In the genomic region with DNA sequence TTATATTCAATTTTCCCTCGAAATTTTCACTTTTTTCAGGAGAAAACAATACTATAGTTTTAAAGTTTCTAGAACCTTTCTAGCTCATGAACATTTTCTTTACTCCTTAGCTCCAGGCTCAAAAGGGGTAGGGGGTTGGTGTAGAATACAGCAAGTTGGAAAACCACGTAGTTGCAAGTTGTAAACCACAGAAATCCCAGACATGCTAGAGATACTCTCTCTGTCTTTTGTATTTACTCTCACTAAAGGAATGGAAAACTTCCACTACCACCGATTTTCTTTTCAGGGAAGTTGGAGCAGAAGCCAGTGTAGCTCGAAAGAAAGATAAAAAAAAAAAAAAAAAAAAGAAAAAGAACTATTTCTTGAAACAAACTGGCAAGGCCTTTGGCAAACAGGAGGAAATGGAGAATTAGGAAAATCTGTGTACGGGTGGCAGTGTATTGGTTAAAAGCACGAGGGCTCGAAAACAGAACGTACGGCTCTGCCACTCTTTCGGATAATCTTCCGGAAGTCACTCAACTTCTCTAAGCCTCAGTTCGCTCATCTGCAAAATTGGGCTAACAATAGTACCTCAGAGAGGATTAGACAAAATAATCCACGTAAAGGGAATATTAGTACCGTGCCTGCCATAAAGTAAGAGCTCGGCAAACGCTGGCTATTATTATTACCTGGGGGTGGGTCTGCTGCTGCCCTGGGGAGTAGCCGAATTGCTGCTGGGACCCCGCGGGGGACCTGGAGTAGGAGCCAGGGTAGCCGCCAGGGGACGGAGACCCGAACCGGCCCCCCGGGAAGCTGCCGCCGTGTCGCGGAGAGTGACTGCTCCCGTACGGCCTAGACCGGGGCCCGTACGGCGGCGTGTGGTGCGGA, we compare ENCODE assay signal across 8 cellular contexts. TPM values are rescaled to one million over a fixed set of nuclear protein-coding genes. Genes with fewer than 3 reads are reported as not detected.
A peak's percentile ranks its signal among the peaks of the same experiment; 100 is the strongest.
DNase-seq lines count a peak whose midpoint lies in the region; ATAC-seq, FAIRE-seq and TF ChIP-seq lines count a peak whose summit lies in the region.

No MANE protein-coding gene starts in this region.

- H3K36me3 ChIP-seq in bronchial epithelial cell (ENCODE audit: control insufficient read depth, insufficient read depth, low read length) (no peaks in the 10 kb centered on the region), thoracic aorta (no peaks in the 10 kb centered on the region)

- ATAC-seq in thoracic aorta (ENCODE audit: insufficient number of reproducible peaks, low FRiP score, low read depth) = peak; percentile 34

- no peak for TF ChIP-seq CTCF in bronchial epithelial cell (IDR thresholded peaks at IDR 0.05; ENCODE audit: insufficient read depth, low read length, severe bottlenecking)
- TF ChIP-seq CTCF in thoracic aorta (IDR thresholded peaks at IDR 0.05) = no peak

- peak overlapping the region; percentile 91 for H3K27ac ChIP-seq in layer of hippocampus (ENCODE audit: low read depth, low read length)
- peak overlapping the region; percentile 83 to 88 for H3K27ac ChIP-seq in thoracic aorta

- H3K4me3 ChIP-seq in bronchial epithelial cell (ENCODE audit: low read depth, low read length) (peak overlapping the region; percentile 80), thoracic aorta (peak overlapping the region; percentile 83)

- H3K9me3 ChIP-seq in thoracic aorta = no peaks in the 10 kb centered on the region

- no peak for FAIRE-seq in bronchial epithelial cell (lab: Jason Lieb, UNC)

- DNase-seq in SKM-1 treated with dmso at 0.1 percent for 144 hours (lab: John Stamatoyannopoulos, UW; ENCODE audit: unreplicated experiment) (peak; percentile 44), SKM-1 (lab: John Stamatoyannopoulos, UW; ENCODE audit: unreplicated experiment) (no peak), HCEC 1CT (peak; percentile 3), NCI-H748 (lab: John Stamatoyannopoulos, UW; ENCODE audit: unreplicated experiment) (peak; percentile 51), bronchial epithelial cell (ENCODE audit: low read depth) (peak; percentile 17), thoracic aorta (ENCODE audit: low spot score) (no peak), glomerular visceral epithelial cell (ENCODE audit: extremely low spot score) (no peak)

- H3K4me1 ChIP-seq in thoracic aorta (ENCODE audit: control insufficient read depth in 1 of 2, low read depth in 2 of 2) = peaks cover 19 to 35% of the 10 kb centered on the region in 2 donors

- H3K27me3 ChIP-seq in bronchial epithelial cell (ENCODE audit: control insufficient read depth, insufficient read depth, low read length) = no peaks in the 10 kb centered on the region
- no peaks in the 10 kb centered on the region for H3K27me3 ChIP-seq in layer of hippocampus (ENCODE audit: control insufficient read depth, insufficient read depth, low read length)
- H3K27me3 ChIP-seq in thoracic aorta (replicated peaks; ENCODE audit: insufficient read depth) = no peaks in the 10 kb centered on the region

RNA-seq across cellular contexts. Expression of gene MPLKIP, which starts 0.6 kb away (rescaled TPM):
- total RNA-seq in bronchial epithelial cell = 14.0 and 29.7 TPM in 2 replicates
- total RNA-seq in thoracic aorta = 10 to 100 TPM; 20.2 to 24.1 TPM

RNA-seq across cellular contexts. Expression of gene SUGCT, which starts 1.0 kb away (rescaled TPM):
- 7.4 and 11.6 TPM in 2 replicates for total RNA-seq in bronchial epithelial cell
- 10 to 100 TPM in 1 of 2 donors, 1 to 10 TPM in 1; 3.3 to 15.2 TPM for total RNA-seq in thoracic aorta

Comparison
In these comparisons a context has a peak if more than half of its experiments do, and no peak if none do; other contexts are left out.
1. DNase-seq: peak in SKM-1 treated with dmso at 0.1 percent for 144 hours (single experiment), HCEC 1CT (single experiment), NCI-H748 (single experiment) and bronchial epithelial cell (single experiment); none in SKM-1 (single experiment), thoracic aorta (single experiment) and glomerular visceral epithelial cell (single experiment).